ENCODE assay signal across 27 cellular contexts in genomic region chr17:6941989-6942388, GRCh38.
"Had no signal": no experiment of that assay in that cellular context is flagged by ENCODE, and none has a peak within 500 bp of the region (broad histone marks: within the 10 kb centered on the region; RNA-seq: fewer than 3 reads in every experiment).

No MANE protein-coding gene starts in this region.

- DNase-seq: activated CD4-positive, alpha-beta memory T cell treated with anti-CD3 and anti-CD28 coated beads, Interleukin-2, amount 10 ng/mL, durations not matched to agents 7 days and 5 days; activated CD4-positive, alpha-beta T cell treated with anti-CD3 and anti-CD28 coated beads for 1 hour; activated CD4-positive, alpha-beta T cell treated with anti-CD3 and anti-CD28 coated beads for 4 hours; activated CD4-positive, alpha-beta T cell treated with anti-CD3 and anti-CD28 coated beads, Interleukin-2, amount 10 ng/mL, durations not matched to agents 7 days and 5 days; activated CD4-positive, alpha-beta T cell treated with anti-CD3 and anti-CD28 coated beads, Interleukin-2, amount 50 U/mL, for 4 hours; activated CD8-positive, alpha-beta memory T cell treated with anti-CD3 and anti-CD28 coated beads, Interleukin-2, amount 50 U/mL, for 48 hours; activated gamma-delta T cell; activated naive CD4-positive, alpha-beta T cell; activated naive CD4-positive, alpha-beta T cell treated with anti-CD3 and anti-CD28 coated beads, Interleukin-2, amount 10 ng/mL, durations not matched to agents 7 days and 5 days; activated naive CD8-positive, alpha-beta T cell treated with anti-CD3 and anti-CD28 coated beads, Interleukin-2, amount 10 ng/mL, durations not matched to agents 7 days and 5 days; activated T-cell treated with anti-CD3 and anti-CD28 coated beads for 4 hours; activated T-cell treated with anti-CD3 and anti-CD28 coated beads, Interleukin-2, amount 50 U/mL, for 24 hours; activated T-cell treated with anti-CD3 and anti-CD28 coated beads, Interleukin-2, amount 50 U/mL, for 72 hours; dorsolateral prefrontal cortex; effector memory CD4-positive, alpha-beta T cell; erythroblast; foreskin keratinocyte; T-helper 2 cell had no signal

- H3K9me3 ChIP-seq: ascending aorta, breast epithelium, esophagus muscularis mucosa, gastroesophageal sphincter had no signal

- H3K4me3 ChIP-seq: ascending aorta, breast epithelium, coronary artery, dorsolateral prefrontal cortex, esophagus muscularis mucosa, gastroesophageal sphincter had no signal

- H3K36me3 ChIP-seq: ascending aorta, breast epithelium, esophagus muscularis mucosa, gastroesophageal sphincter had no signal

- ATAC-seq: activated naive CD4-positive, alpha-beta T cell treated with anti-CD3 and anti-CD28 coated beads, Interleukin-2, amount 50 U/mL, for 72 hours; activated T-cell treated with anti-CD3 and anti-CD28 coated beads, Interleukin-2, amount 50 U/mL, for 72 hours; foreskin keratinocyte; gastroesophageal sphincter; WTC11 had no signal

- FAIRE-seq: TTC549 had no signal

- H3K27me3 ChIP-seq: ascending aorta, breast epithelium, dorsolateral prefrontal cortex, esophagus muscularis mucosa, foreskin keratinocyte, gastroesophageal sphincter had no signal

- H3K4me1 ChIP-seq: ascending aorta, breast epithelium, esophagus muscularis mucosa, foreskin keratinocyte, gastroesophageal sphincter had no signal

- H3K27ac ChIP-seq: ascending aorta, breast epithelium, coronary artery, dorsolateral prefrontal cortex, esophagus muscularis mucosa, foreskin keratinocyte, gastroesophageal sphincter, VCaP had no signal
